In the genomic region with DNA sequence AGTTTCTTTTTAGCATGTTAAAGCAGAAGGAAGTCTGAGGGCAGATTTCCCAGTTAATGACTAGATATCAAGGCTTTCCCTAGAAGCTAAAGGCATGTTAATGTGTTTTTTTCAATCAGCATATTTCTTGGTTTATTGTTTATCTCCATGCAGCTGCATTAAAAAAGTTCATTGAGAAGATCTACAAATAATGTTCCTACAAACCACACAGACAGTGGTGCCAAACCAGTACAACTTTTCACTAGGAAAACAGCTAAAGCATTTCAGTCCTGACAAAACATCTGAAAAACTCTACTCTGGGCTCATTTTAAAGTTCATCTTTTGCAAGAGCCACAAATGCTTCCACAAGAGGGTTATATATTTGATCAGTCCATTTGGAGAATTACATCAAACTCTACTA, we compare ENCODE assay signal across 1 cellular context.
TF ChIP-seq lines count a peak whose summit lies in the region.

No MANE protein-coding gene starts in this region.

TF ChIP-seq in GM23338, 12 proteins besides CTCF, POLR2A, EP300 and RAD21 (continued from another document):
- TF ChIP-seq, protein P1, sequence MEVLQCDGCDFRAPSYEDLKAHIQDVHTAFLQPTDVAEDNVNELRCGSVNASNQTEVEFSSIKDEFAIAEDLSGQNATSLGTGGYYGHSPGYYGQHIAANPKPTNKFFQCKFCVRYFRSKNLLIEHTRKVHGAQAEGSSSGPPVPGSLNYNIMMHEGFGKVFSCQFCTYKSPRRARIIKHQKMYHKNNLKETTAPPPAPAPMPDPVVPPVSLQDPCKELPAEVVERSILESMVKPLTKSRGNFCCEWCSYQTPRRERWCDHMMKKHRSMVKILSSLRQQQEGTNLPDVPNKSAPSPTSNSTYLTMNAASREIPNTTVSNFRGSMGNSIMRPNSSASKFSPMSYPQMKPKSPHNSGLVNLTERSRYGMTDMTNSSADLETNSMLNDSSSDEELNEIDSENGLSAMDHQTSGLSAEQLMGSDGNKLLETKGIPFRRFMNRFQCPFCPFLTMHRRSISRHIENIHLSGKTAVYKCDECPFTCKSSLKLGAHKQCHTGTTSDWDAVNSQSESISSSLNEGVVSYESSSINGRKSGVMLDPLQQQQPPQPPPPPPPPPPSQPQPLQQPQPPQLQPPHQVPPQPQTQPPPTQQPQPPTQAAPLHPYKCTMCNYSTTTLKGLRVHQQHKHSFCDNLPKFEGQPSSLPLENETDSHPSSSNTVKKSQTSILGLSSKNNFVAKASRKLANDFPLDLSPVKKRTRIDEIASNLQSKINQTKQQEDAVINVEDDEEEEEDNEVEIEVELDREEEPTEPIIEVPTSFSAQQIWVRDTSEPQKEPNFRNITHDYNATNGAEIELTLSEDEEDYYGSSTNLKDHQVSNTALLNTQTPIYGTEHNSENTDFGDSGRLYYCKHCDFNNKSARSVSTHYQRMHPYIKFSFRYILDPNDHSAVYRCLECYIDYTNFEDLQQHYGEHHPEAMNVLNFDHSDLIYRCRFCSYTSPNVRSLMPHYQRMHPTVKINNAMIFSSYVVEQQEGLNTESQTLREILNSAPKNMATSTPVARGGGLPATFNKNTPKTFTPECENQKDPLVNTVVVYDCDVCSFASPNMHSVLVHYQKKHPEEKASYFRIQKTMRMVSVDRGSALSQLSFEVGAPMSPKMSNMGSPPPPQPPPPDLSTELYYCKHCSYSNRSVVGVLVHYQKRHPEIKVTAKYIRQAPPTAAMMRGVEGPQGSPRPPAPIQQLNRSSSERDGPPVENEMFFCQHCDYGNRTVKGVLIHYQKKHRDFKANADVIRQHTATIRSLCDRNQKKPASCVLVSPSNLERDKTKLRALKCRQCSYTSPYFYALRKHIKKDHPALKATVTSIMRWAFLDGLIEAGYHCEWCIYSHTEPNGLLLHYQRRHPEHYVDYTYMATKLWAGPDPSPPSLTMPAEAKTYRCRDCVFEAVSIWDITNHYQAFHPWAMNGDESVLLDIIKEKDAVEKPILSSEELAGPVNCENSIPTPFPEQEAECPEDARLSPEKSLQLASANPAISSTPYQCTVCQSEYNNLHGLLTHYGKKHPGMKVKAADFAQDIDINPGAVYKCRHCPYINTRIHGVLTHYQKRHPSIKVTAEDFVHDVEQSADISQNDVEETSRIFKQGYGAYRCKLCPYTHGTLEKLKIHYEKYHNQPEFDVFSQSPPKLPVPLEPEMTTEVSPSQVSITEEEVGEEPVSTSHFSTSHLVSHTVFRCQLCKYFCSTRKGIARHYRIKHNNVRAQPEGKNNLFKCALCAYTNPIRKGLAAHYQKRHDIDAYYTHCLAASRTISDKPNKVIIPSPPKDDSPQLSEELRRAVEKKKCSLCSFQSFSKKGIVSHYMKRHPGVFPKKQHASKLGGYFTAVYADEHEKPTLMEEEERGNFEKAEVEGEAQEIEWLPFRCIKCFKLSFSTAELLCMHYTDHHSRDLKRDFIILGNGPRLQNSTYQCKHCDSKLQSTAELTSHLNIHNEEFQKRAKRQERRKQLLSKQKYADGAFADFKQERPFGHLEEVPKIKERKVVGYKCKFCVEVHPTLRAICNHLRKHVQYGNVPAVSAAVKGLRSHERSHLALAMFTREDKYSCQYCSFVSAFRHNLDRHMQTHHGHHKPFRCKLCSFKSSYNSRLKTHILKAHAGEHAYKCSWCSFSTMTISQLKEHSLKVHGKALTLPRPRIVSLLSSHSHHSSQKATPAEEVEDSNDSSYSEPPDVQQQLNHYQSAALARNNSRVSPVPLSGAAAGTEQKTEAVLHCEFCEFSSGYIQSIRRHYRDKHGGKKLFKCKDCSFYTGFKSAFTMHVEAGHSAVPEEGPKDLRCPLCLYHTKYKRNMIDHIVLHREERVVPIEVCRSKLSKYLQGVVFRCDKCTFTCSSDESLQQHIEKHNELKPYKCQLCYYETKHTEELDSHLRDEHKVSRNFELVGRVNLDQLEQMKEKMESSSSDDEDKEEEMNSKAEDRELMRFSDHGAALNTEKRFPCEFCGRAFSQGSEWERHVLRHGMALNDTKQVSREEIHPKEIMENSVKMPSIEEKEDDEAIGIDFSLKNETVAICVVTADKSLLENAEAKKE (CRISPR knock-in tag; IDR thresholded peaks at IDR 0.05), result no peak
